In genomic region chr2:2188344-2189111, GRCh38 we compare ENCODE assay signal across 16 cellular contexts.
A peak's percentile ranks its signal among the peaks of the same experiment; 100 is the strongest.
DNase-seq lines count a peak whose midpoint lies in the region; ATAC-seq and TF ChIP-seq lines count a peak whose summit lies in the region.
"Had no signal": no experiment of that assay in that cellular context is flagged by ENCODE, and none has a peak within 500 bp of the region (broad histone marks: within the 10 kb centered on the region; RNA-seq: fewer than 3 reads in every experiment).

No MANE protein-coding gene starts in this region.

- no peak overlapping the region for H3K4me3 ChIP-seq in SK-N-SH (ENCODE audit: low read depth in 2 of 2, low read length in 1 of 2)
- no peak overlapping the region for H3K4me3 ChIP-seq in gastrocnemius medialis
- H3K4me3 ChIP-seq: PC-9, SK-N-MC had no signal

- CTCF ChIA-PET in SK-N-SH (lab: Yijun Ruan, JAX), result interaction anchor here (0.6 to 2.4 kb wide), 10 partner anchors 17 to 333 kb away, joined by 3 to 12 read pairs (median 4); no protein-coding TSS in a partner anchor

- no peaks in the 10 kb centered on the region for H4K20me1 ChIP-seq in SK-N-SH (ENCODE audit: insufficient read depth)

- 52% methylated on average over 12 of the region's 12 CpGs for WGBS in SK-N-SH (ENCODE audit: low lambda C conversion rate)

- H3K9ac ChIP-seq in SK-N-SH, result no peak overlapping the region

- H3K27ac ChIP-seq in SK-N-SH (ENCODE audit: low read depth in 2 of 2, low read length in 1 of 2) (peak overlapping the region in 1 of 2 experiments; percentile 100; a peak in 2 of 4 replicates), gastrocnemius medialis (no peak overlapping the region)
- H3K27ac ChIP-seq: PC-9, SK-N-MC had no signal

- H3F3A ChIP-seq in SK-N-SH (replicated peaks; ENCODE audit: insufficient read depth), result no peaks in the 10 kb centered on the region

- peak; percentile 73 for DNase-seq in SK-N-SH
- peak; percentile 11 for DNase-seq in NCI-H2171 (lab: John Stamatoyannopoulos, UW)
- DNase-seq in cerebellar nuclear complex (lab: John Stamatoyannopoulos, UW), result peak; percentile 19 to 68
- DNase-seq in gastrocnemius medialis, result no peak
- DNase-seq in SIG-M5 (lab: John Stamatoyannopoulos, UW), result no peak
- DNase-seq: ACHN; Calu3; CD4-positive, alpha-beta T cell; HCEC 1CT; Kasumi-1; NCI-H1436; NCI-H526 treated with DMSO at 0.1 percent for 48 hours; PC-9 had no signal

- ATAC-seq in SK-N-SH treated with all-trans-retinoic acid at 6 μM for 48 hours (no peak), gastrocnemius medialis (no peak), HG02610 (IDR thresholded peaks at IDR 0.05; ENCODE audit: unreplicated experiment) (no peak)

- no peaks in the 10 kb centered on the region; the same call in 1 of the 2 replicates for H3K9me3 ChIP-seq in SK-N-SH
- H3K9me3 ChIP-seq in gastrocnemius medialis, result no peaks in the 10 kb centered on the region

- TF ChIP-seq CTCF in SK-N-SH (IDR thresholded peaks at IDR 0.05), result no peak
- no peak for TF ChIP-seq CTCF in gastrocnemius medialis (IDR thresholded peaks at IDR 0.05 in 4 of 5, conservative IDR thresholded peaks at IDR 0.05 in 1 of 5)

- TF ChIP-seq RAD21 in SK-N-SH (IDR thresholded peaks at IDR 0.05; ENCODE audit: low read length), result 0 out of 2 replicates have a peak, but pooled peaks have one; percentile 8

- H2AFZ ChIP-seq in SK-N-SH (ENCODE audit: low read depth), result no peak overlapping the region
- H2AFZ ChIP-seq: PC-9 had no signal

- H3K4me1 ChIP-seq in SK-N-SH (ENCODE audit: control insufficient read depth in 1 of 2, insufficient read depth in 2 of 2, low read depth in 1 of 2, low read length in 1 of 2), result peaks cover 0 to 67% of the 10 kb centered on the region in 2 experiments; a peak in 2 of 4 replicates
- no peaks in the 10 kb centered on the region for H3K4me1 ChIP-seq in gastrocnemius medialis

- in situ Hi-C loops in gastrocnemius medialis (cut with MboI; ENCODE audit: low sequenced_read_pairs in 4 of 4), result no loop called here

- intact Hi-C loops in gastrocnemius medialis (cut with DNase I; ENCODE audit: low total_unique reads), result no loop called here

- no peaks in the 10 kb centered on the region for H3K79me2 ChIP-seq in SK-N-SH (ENCODE audit: insufficient read depth)

- POLR2A ChIA-PET in SK-N-SH (lab: Yijun Ruan, JAX), result interaction anchor here (0.6 to 1.3 kb wide), 3 partner anchors 143 to 1415 kb away, joined by 3 to 4 read pairs (median 3); partner anchors contain the start of gene MYT1L

- no peak for TF ChIP-seq POLR2A in gastrocnemius medialis (IDR thresholded peaks at IDR 0.05)

- H3K27me3 ChIP-seq in SK-N-SH (ENCODE audit: insufficient read depth) (no peaks in the 10 kb centered on the region), gastrocnemius medialis (peaks cover 0 to 5% (median 0%) of the 10 kb centered on the region in 3 donors)

- peak in 1 of 2 experiments; percentile 60; a peak in 1 of 4 replicates for TF ChIP-seq EP300 in SK-N-SH (IDR thresholded peaks at IDR 0.05; ENCODE audit: borderline replicate concordance in 1 of 2, low read depth in 1 of 2, low read length in 1 of 2)

- H3K9me2 ChIP-seq in SK-N-SH, result no peaks in the 10 kb centered on the region

- no peak overlapping the region for H3K4me2 ChIP-seq in SK-N-SH
- H3K4me2 ChIP-seq: PC-9 had no signal

- peaks cover 0 to 2% of the 10 kb centered on the region in 2 experiments for H3K36me3 ChIP-seq in SK-N-SH (replicated peaks in 1 of 2; ENCODE audit: control insufficient read depth in 1 of 2, insufficient read depth in 2 of 2, low read length in 1 of 2)
- H3K36me3 ChIP-seq in gastrocnemius medialis, result no peaks in the 10 kb centered on the region

TF ChIP-seq in SK-N-SH, 30 proteins besides CTCF, POLR2A, EP300 and RAD21:
- peak; percentile 57 for TF ChIP-seq GATA2 (CRISPR knock-in tag; IDR thresholded peaks at IDR 0.05)
- 0 out of 2 replicates have a peak, but pooled peaks have one; percentile 24 for TF ChIP-seq FOXJ3 (CRISPR knock-in tag; IDR thresholded peaks at IDR 0.05)
- TF ChIP-seq GABPA (IDR thresholded peaks at IDR 0.05; ENCODE audit: low read depth), result no peak
- peak; percentile 44; the same call in 1 of the 2 replicates for TF ChIP-seq MXI1 (IDR thresholded peaks at IDR 0.05; ENCODE audit: low read depth, low read length)
- peak; percentile 33 for TF ChIP-seq CHD2 (IDR thresholded peaks at IDR 0.05; ENCODE audit: low read length, partially characterized antibody)
- no peak for TF ChIP-seq MAX (IDR thresholded peaks at IDR 0.05; ENCODE audit: low read depth)
- no peak for TF ChIP-seq EZH2phosphoT487 (IDR thresholded peaks at IDR 0.05; ENCODE audit: borderline replicate concordance, low read depth)
- TF ChIP-seq TAF1 (IDR thresholded peaks at IDR 0.05; ENCODE audit: borderline replicate concordance, low read depth, low read length), result no peak

TF ChIP-seq in SK-N-SH treated with all-trans-retinoic acid at 6 μM for 48 hours, 23 proteins besides CTCF, POLR2A, EP300 and RAD21:
- no peak for TF ChIP-seq ZFP30 (CRISPR knock-in tag; IDR thresholded peaks at IDR 0.05)

Comparison
In these comparisons a context has a peak if more than half of its experiments do, and no peak if none do; other contexts are left out.
1. DNase-seq: peak in SK-N-SH (single experiment), NCI-H2171 (single experiment) and cerebellar nuclear complex (2 of 2); none in gastrocnemius medialis (0 of 2) and SIG-M5 (single experiment).